10 cellular contexts compared by ENCODE assay signal in the genomic region with DNA sequence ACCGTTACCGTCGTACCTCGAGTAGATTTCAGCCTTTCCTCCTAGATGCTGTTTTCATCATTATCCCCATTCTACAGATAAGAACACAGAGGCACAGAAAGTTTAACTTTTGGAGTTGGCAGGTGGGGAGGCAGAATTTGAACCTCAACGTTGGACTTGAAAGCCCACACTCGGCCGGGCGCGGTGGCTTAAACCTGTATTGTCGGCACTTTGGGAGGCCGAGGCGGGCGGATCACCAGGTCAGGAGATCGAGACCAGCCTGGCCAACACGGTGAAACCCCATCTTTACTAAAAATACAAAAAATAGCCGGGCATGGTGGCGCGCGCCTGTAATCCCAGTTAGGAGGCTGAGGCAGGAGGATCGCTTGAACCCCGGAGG. TPM values are rescaled to one million over a fixed set of nuclear protein-coding genes. Genes with fewer than 3 reads are reported as not detected.
DNase-seq lines count a peak whose midpoint lies in the region; ATAC-seq and TF ChIP-seq lines count a peak whose summit lies in the region.
"Had no signal": no experiment of that assay in that cellular context is flagged by ENCODE, and none has a peak within 500 bp of the region (broad histone marks: within the 10 kb centered on the region; RNA-seq: fewer than 3 reads in every experiment).

No MANE protein-coding gene starts in this region.

- 60 to 63% methylated on average over 21 of the region's 21 CpGs for WGBS in aorta, 2 donors

- no peaks in the 10 kb centered on the region for H3K36me3 Mint-ChIP-seq in chondrocyte (ENCODE audit: low read depth)

- no peak overlapping the region for H3K27ac ChIP-seq in cardiac muscle cell
- H3K27ac ChIP-seq in mucosa of rectum (ENCODE audit: low read depth in 2 of 2, low read length in 2 of 2) = peak overlapping the region; percentile 88 to 89
- peak overlapping the region in 1 of 2 donors; percentile 37 for H3K27ac ChIP-seq in aorta (ENCODE audit: low read depth in 1 of 2, low read length in 2 of 2)

- peaks cover 10% of the 10 kb centered on the region for H3K4me1 Mint-ChIP-seq in chondrocyte (ENCODE audit: low read depth)

- no peaks in the 10 kb centered on the region for H3K9me3 Mint-ChIP-seq in chondrocyte (ENCODE audit: low read depth)

- H3K9ac ChIP-seq in mucosa of rectum (ENCODE audit: low read depth in 1 of 2, low read length in 2 of 2) = peak overlapping the region; percentile 84 to 87

- peak overlapping the region; percentile 51 for H3K27ac Mint-ChIP-seq in chondrocyte (ENCODE audit: unreplicated experiment)

- intact Hi-C loops in left cardiac atrium (cut with DNase I) (loop anchor here in 1 of 2 donors (10.0 kb wide), 1 partner anchor 183 kb away; no protein-coding TSS in a partner anchor), aorta (cut with DNase I) (no loop called here)

- peak overlapping the region; percentile 65 for H3K4me3 Mint-ChIP-seq in chondrocyte (ENCODE audit: unreplicated experiment)

- H3K4me1 ChIP-seq in cardiac muscle cell (ENCODE audit: low read depth) (no peaks in the 10 kb centered on the region), mucosa of rectum (ENCODE audit: control insufficient read depth in 2 of 2, insufficient read depth in 2 of 2, low read length in 2 of 2) (peaks cover 9 to 13% of the 10 kb centered on the region in 2 donors), aorta (ENCODE audit: control insufficient read depth in 1 of 2, insufficient read depth in 2 of 2, low read length in 2 of 2) (no peaks in the 10 kb centered on the region)

- TF ChIP-seq CTCF in cardiac muscle cell (IDR thresholded peaks at IDR 0.05; ENCODE audit: low read depth, low read length) (no peak), chondrocyte (IDR thresholded peaks at IDR 0.05) (no peak)

- H3K27me3 ChIP-seq in cardiac muscle cell = no peaks in the 10 kb centered on the region
- no peaks in the 10 kb centered on the region for H3K27me3 ChIP-seq in mucosa of rectum (ENCODE audit: control insufficient read depth in 2 of 2, insufficient read depth in 2 of 2, low read length in 2 of 2)
- no peaks in the 10 kb centered on the region for H3K27me3 ChIP-seq in aorta (ENCODE audit: control insufficient read depth in 1 of 2, insufficient read depth in 2 of 2, low read length in 1 of 2)

- ATAC-seq in left cardiac atrium (no peak), aorta (ENCODE audit: low FRiP score) (no peak), GM21529 (IDR thresholded peaks at IDR 0.05; ENCODE audit: unreplicated experiment) (no peak), GM18858 (IDR thresholded peaks at IDR 0.05; ENCODE audit: unreplicated experiment) (no peak)

- H3K4me3 ChIP-seq in cardiac muscle cell = peak overlapping the region; percentile 13
- H3K4me3 ChIP-seq in mucosa of rectum (ENCODE audit: low read length in 2 of 2) = peak overlapping the region; percentile 67 to 80
- H3K4me3 ChIP-seq in aorta (ENCODE audit: low read length in 2 of 2) = peak overlapping the region; percentile 1 to 8

- H3K36me3 ChIP-seq in cardiac muscle cell (no peaks in the 10 kb centered on the region), mucosa of rectum (ENCODE audit: control insufficient read depth in 2 of 2, insufficient read depth in 2 of 2, low read length in 2 of 2) (no peaks in the 10 kb centered on the region), aorta (ENCODE audit: control insufficient read depth in 1 of 2, insufficient read depth in 2 of 2, low read length in 1 of 2) (no peaks in the 10 kb centered on the region)

- H3K9me3 ChIP-seq in cardiac muscle cell (ENCODE audit: low read depth) = no peaks in the 10 kb centered on the region
- H3K9me3 ChIP-seq in mucosa of rectum (ENCODE audit: control insufficient read depth in 2 of 2, low read length in 2 of 2) = peaks cover 0 to 2% of the 10 kb centered on the region in 2 donors
- H3K9me3 ChIP-seq in aorta (ENCODE audit: control insufficient read depth, low read length) = no peaks in the 10 kb centered on the region

- DNase-seq in cardiac muscle cell (ENCODE audit: low read depth in 1 of 2, low spot score in 1 of 2) = no peak
- no peak for DNase-seq in left cardiac atrium
- no peak for DNase-seq in chondrocyte (ENCODE audit: low spot score)
- DNase-seq in aorta = peak in 1 of 2 donors; percentile 47
- DNase-seq in UCSD-AML1 (lab: John Stamatoyannopoulos, UW; ENCODE audit: unreplicated experiment) = no peak

- no peaks in the 10 kb centered on the region for H3K27me3 Mint-ChIP-seq in chondrocyte (ENCODE audit: low read depth)

RNA-seq across cellular contexts. Expression of gene CATIP, which starts 11.5 kb away (rescaled TPM):
- total RNA-seq in cardiac muscle cell (2.0 and 5.5 TPM in 2 replicates), left cardiac atrium (not detected), chondrocyte (not detected in 3 replicates), aorta (not detected)
- polyA plus RNA-seq in cardiac muscle cell (1.2 and 5.0 TPM in 2 replicates), aorta (under 1 TPM; 0.03 to 0.50 TPM)
- total RNA-seq: activated CD8-positive, alpha-beta memory T cell treated with anti-CD3 and anti-CD28 coated beads for 36 hours; sciatic nerve had no signal

RNA-seq across cellular contexts. Expression of gene SLC11A1, which starts 13.9 kb away (rescaled TPM):
- total RNA-seq in cardiac muscle cell = 0.25 and 0.63 TPM in 2 replicates
- polyA plus RNA-seq in cardiac muscle cell = 0.81 and 1.1 TPM in 2 replicates
- 10 to 100 TPM in 1 of 2 donors, 1 to 10 TPM in 1; 8.5 to 16.1 TPM for total RNA-seq in left cardiac atrium
- total RNA-seq in chondrocyte = 0.08 to 0.15 TPM (median 0.10 TPM) in 3 replicates
- total RNA-seq in aorta = 10 to 100 TPM; 40.1 to 56.1 TPM
- 1 to 10 TPM; 1.9 to 4.1 TPM for polyA plus RNA-seq in aorta

RNA-seq across cellular contexts. Expression of gene CTDSP1, which starts 31.5 kb away (rescaled TPM):
- 147 and 179 TPM in 2 replicates for total RNA-seq in cardiac muscle cell
- polyA plus RNA-seq in cardiac muscle cell = 22.6 and 35.5 TPM in 2 replicates
- 100 to 1,000 TPM; 101 to 106 TPM for total RNA-seq in left cardiac atrium
- 85.0 to 97.8 TPM (median 95.3 TPM) in 3 replicates for total RNA-seq in chondrocyte
- total RNA-seq in aorta = 100 to 1,000 TPM; 141 to 162 TPM
- 100 to 1,000 TPM in 1 of 2 donors, 10 to 100 TPM in 1; 61.6 to 137 TPM for polyA plus RNA-seq in aorta

RNA-seq across cellular contexts. Expression of gene VIL1, which starts 50.8 kb away (rescaled TPM):
- total RNA-seq in cardiac muscle cell (0.63 and 1.1 TPM in 2 replicates), left cardiac atrium (not detected), chondrocyte (not detected in 3 replicates), aorta (under 1 TPM in 1 of 2 donors, not detected in 1; 0.65 TPM)
- polyA plus RNA-seq in cardiac muscle cell (0.52 and 0.65 TPM in 2 replicates), aorta (10 to 100 TPM in 1 of 2 donors, 1 to 10 TPM in 1; 1.1 to 40.3 TPM)
- total RNA-seq: activated CD8-positive, alpha-beta memory T cell treated with anti-CD3 and anti-CD28 coated beads for 36 hours; sciatic nerve had no signal

Comparison
In these comparisons a context has a peak if more than half of its experiments do, and no peak if none do; other contexts are left out.
1. H3K4me3 ChIP-seq: peak in every context shown above with its lines; median percentile 74 in mucosa of rectum; 13 in cardiac muscle cell; 4 in aorta.